In the genomic region with DNA sequence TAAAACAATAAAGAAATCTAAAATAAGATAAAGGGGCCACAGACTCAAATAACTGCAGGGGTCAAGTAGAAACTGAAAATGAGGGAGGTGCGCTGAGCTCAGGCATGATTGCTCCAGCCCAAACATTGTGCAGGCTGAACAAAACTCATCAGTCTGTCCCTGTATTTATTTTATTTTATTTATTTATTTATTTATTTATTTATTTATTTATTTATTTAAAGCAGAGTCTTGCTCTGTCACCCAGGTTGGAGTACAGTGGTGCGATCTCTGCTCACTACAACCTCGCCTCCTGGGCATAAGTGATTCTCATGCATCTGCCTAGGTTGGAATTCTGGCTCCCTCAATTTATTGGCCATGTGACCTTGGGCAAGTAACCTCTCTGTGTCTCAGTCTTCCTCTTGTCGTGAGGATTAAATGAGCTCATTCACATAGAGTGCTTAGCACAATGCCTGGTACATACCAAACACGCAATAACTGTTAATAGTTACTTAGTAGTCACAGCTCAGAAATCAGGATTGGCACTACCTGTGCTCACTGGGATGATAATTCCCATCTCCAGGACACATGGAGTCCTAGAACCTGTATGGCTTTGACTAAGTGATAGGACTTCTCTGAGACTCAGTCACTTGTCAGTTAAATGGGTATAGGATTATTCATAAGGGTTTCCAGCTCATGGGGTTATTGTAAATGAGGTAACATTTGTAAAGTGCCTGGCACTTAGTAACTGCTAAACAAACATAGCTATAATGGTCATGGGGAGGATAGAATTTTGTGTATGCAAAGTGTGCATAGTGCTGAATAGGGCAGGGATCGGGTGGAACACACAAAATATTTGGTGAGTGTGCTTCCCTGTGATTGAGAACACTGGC, we compare ENCODE assay signal across 9 cellular contexts. TPM values are rescaled to one million over a fixed set of nuclear protein-coding genes. Genes with fewer than 3 reads are reported as not detected.
A peak's percentile ranks its signal among the peaks of the same experiment; 100 is the strongest.
DNase-seq lines count a peak whose midpoint lies in the region; ATAC-seq and TF ChIP-seq lines count a peak whose summit lies in the region.
"Had no signal": no experiment of that assay in that cellular context is flagged by ENCODE, and none has a peak within 500 bp of the region (broad histone marks: within the 10 kb centered on the region; RNA-seq: fewer than 3 reads in every experiment).

No MANE protein-coding gene starts in this region.

- H3K36me3 ChIP-seq in CD8-positive, alpha-beta memory T cell (ENCODE audit: insufficient read depth, low read length) = no peaks in the 10 kb centered on the region
- H3K36me3 ChIP-seq in upper lobe of left lung = no peaks in the 10 kb centered on the region
- no peaks in the 10 kb centered on the region for H3K36me3 ChIP-seq in upper lobe of right lung

- intact Hi-C loops in upper lobe of right lung (cut with DNase I) = no loop called here

- CTCF ChIA-PET in CD8-positive, alpha-beta memory T cell (lab: Charles Lee) = interaction anchor here (1.3 kb wide), 1 partner anchor 38 kb away, joined by 3 read pairs; no protein-coding TSS in a partner anchor

- 78 to 80% methylated on average over 6 of the region's 6 CpGs for WGBS in upper lobe of left lung, 2 donors

- no peak for DNase-seq in CD8-positive, alpha-beta memory T cell
- DNase-seq in M059J (ENCODE audit: low read depth) (peak; percentile 45), neural crest cell (ENCODE audit: low read depth, low spot score) (no peak), LoVo (ENCODE audit: low spot score) (no peak), upper lobe of left lung (no peak), upper lobe of right lung (no peak)

- H3K27me3 Mint-ChIP-seq in CD8-positive, alpha-beta memory T cell = peaks cover 22 to 36% of the 10 kb centered on the region in 2 donors
- H3K27me3 Mint-ChIP-seq in neural crest cell (ENCODE audit: low read depth) = peaks cover 42% of the 10 kb centered on the region

- no peaks in the 10 kb centered on the region for H3K36me3 Mint-ChIP-seq in CD8-positive, alpha-beta memory T cell
- H3K36me3 Mint-ChIP-seq in neural crest cell (ENCODE audit: low read depth) = no peaks in the 10 kb centered on the region

- no peaks in the 10 kb centered on the region for H3K4me1 ChIP-seq in CD8-positive, alpha-beta memory T cell (ENCODE audit: insufficient read depth, low read length)
- H3K4me1 ChIP-seq in upper lobe of left lung (peaks cover 7 to 18% (median 12%) of the 10 kb centered on the region in 4 donors), upper lobe of right lung (peaks cover 9% of the 10 kb centered on the region)

- TF ChIP-seq CTCF in neural crest cell (conservative IDR thresholded peaks at IDR 0.05) (no peak), upper lobe of left lung (IDR thresholded peaks at IDR 0.05) (no peak), upper lobe of right lung (IDR thresholded peaks at IDR 0.05) (no peak)

- no peak overlapping the region for H3K4me3 ChIP-seq in CD8-positive, alpha-beta memory T cell (ENCODE audit: low read length)
- H3K4me3 ChIP-seq in upper lobe of left lung (no peak overlapping the region), upper lobe of right lung (no peak overlapping the region)

- POLR2A ChIA-PET in CD8-positive, alpha-beta memory T cell (lab: Charles Lee) = interaction anchor here (0.6 to 0.7 kb wide), 2 partner anchors 123 to 921 kb away, joined by 3 to 5 read pairs; no protein-coding TSS in a partner anchor

- peak overlapping the region; percentile 60 to 91 (median 78) for H3K4me3 Mint-ChIP-seq in CD8-positive, alpha-beta memory T cell
- H3K4me3 Mint-ChIP-seq in neural crest cell = peak overlapping the region; percentile 78

- peaks cover 12 to 18% (median 15%) of the 10 kb centered on the region in 3 donors for H3K4me1 Mint-ChIP-seq in CD8-positive, alpha-beta memory T cell
- peaks cover 15% of the 10 kb centered on the region for H3K4me1 Mint-ChIP-seq in neural crest cell

- H3K9me3 Mint-ChIP-seq in CD8-positive, alpha-beta memory T cell = no peaks in the 10 kb centered on the region
- H3K9me3 Mint-ChIP-seq in neural crest cell = no peaks in the 10 kb centered on the region

- H3K9me3 ChIP-seq in CD8-positive, alpha-beta memory T cell (ENCODE audit: low read length) = no peaks in the 10 kb centered on the region
- no peaks in the 10 kb centered on the region for H3K9me3 ChIP-seq in upper lobe of left lung
- no peaks in the 10 kb centered on the region for H3K9me3 ChIP-seq in upper lobe of right lung

- TF ChIP-seq EP300 in upper lobe of left lung (IDR thresholded peaks at IDR 0.05) = no peak

- TF ChIP-seq POLR2A in upper lobe of left lung (IDR thresholded peaks at IDR 0.05) = no peak

- peaks cover 11% of the 10 kb centered on the region for H3K27me3 ChIP-seq in CD8-positive, alpha-beta memory T cell (ENCODE audit: insufficient read depth, low read length, poor library complexity, severe bottlenecking)
- H3K27me3 ChIP-seq in upper lobe of left lung = peaks cover 0 to 20% (median 10%) of the 10 kb centered on the region in 4 donors
- peaks cover 34% of the 10 kb centered on the region for H3K27me3 ChIP-seq in upper lobe of right lung

- ATAC-seq in GM19324 (IDR thresholded peaks at IDR 0.05; ENCODE audit: low FRiP score, unreplicated experiment) = no peak
- ATAC-seq in upper lobe of left lung (ENCODE audit: low FRiP score in 2 of 2) = no peak
- ATAC-seq in upper lobe of right lung = no peak

- H3K27ac ChIP-seq in CD8-positive, alpha-beta memory T cell (ENCODE audit: low read depth, low read length) = no peak overlapping the region
- H3K27ac ChIP-seq in cingulate gyrus (ENCODE audit: low read depth, low read length) (peak overlapping the region; percentile 75), upper lobe of left lung (no peak overlapping the region), upper lobe of right lung (no peak overlapping the region)
- H3K27ac ChIP-seq: parathyroid adenoma had no signal

- H3K27ac Mint-ChIP-seq in CD8-positive, alpha-beta memory T cell = peak overlapping the region in 3 of 8 donors; percentile 1 to 25 (median 2)
- no peak overlapping the region for H3K27ac Mint-ChIP-seq in neural crest cell (ENCODE audit: unreplicated experiment)

RNA-seq across cellular contexts. Expression of a gene that starts 6.0 kb away (rescaled TPM):
- total RNA-seq in CD8-positive, alpha-beta memory T cell = 1 to 10 TPM in 1 of 2 experiments, under 1 TPM in 1; 0.94 to 1.0 TPM
- 0.48 TPM for polyA plus RNA-seq in CD8-positive, alpha-beta memory T cell
- 9.8 and 13.9 TPM in 2 replicates for total RNA-seq in M059J (2014; rRNA removed; shearing (Covaris generic))
- total RNA-seq in neural crest cell = 13.4 and 17.5 TPM in 2 replicates
- 1 to 10 TPM; 2.3 to 8.9 (median 4.9) TPM for total RNA-seq in upper lobe of left lung
- total RNA-seq in upper lobe of right lung = 5.6 TPM

RNA-seq across cellular contexts. Expression of a gene that starts 22.4 kb away (rescaled TPM):
- total RNA-seq in CD8-positive, alpha-beta memory T cell = not detected
- polyA plus RNA-seq in CD8-positive, alpha-beta memory T cell = not detected
- 0.37 TPM in 1 of 2 replicates, not detected in the other for total RNA-seq in M059J (2014; rRNA removed; shearing (Covaris generic))
- total RNA-seq in neural crest cell (0.28 TPM in 1 of 2 replicates, not detected in the other), upper lobe of left lung (100 to 1,000 TPM in 2 of 6 donors, 10 to 100 TPM in 4; 39.7 to 299 (median 70.8) TPM), upper lobe of right lung (59.4 TPM)

RNA-seq across cellular contexts. Expression of a gene that starts 52.9 kb away (rescaled TPM):
- 100 to 1,000 TPM; 112 to 116 TPM for total RNA-seq in CD8-positive, alpha-beta memory T cell
- polyA plus RNA-seq in CD8-positive, alpha-beta memory T cell = 69.1 TPM
- 75.8 and 88.2 TPM in 2 replicates for total RNA-seq in M059J (2014; rRNA removed; shearing (Covaris generic))
- total RNA-seq in neural crest cell = 36.9 and 39.5 TPM in 2 replicates
- total RNA-seq in upper lobe of left lung = 100 to 1,000 TPM in 1 of 6 donors, 10 to 100 TPM in 5; 31.9 to 141 (median 75.1) TPM
- 69.9 TPM for total RNA-seq in upper lobe of right lung

RNA-seq across cellular contexts. Expression of a gene that starts 58.1 kb away (rescaled TPM):
- 10 to 100 TPM; 36.9 to 37.1 TPM for total RNA-seq in CD8-positive, alpha-beta memory T cell
- polyA plus RNA-seq in CD8-positive, alpha-beta memory T cell = 32.5 TPM
- 81.6 and 89.2 TPM in 2 replicates for total RNA-seq in M059J (2014; rRNA removed; shearing (Covaris generic))
- total RNA-seq in neural crest cell (24.3 and 26.1 TPM in 2 replicates), upper lobe of left lung (10 to 100 TPM; 20.8 to 38.5 (median 24.9) TPM), upper lobe of right lung (25.3 TPM)

Comparison
In these comparisons a context has a peak if more than half of its experiments do, and no peak if none do; other contexts are left out.
1. RNA of a gene that starts 22.4 kb away (total RNA-seq): 39.7 to 299 TPM in upper lobe of left lung and 59.4 TPM in upper lobe of right lung (single experiment); 0.28 TPM in neural crest cell, not detected in CD8-positive, alpha-beta memory T cell and 0.37 TPM in M059J; every median in the first group is over 10 times any median in the second.